Comparison of ENCODE assay signal across 1 cellular context in the genomic region with DNA sequence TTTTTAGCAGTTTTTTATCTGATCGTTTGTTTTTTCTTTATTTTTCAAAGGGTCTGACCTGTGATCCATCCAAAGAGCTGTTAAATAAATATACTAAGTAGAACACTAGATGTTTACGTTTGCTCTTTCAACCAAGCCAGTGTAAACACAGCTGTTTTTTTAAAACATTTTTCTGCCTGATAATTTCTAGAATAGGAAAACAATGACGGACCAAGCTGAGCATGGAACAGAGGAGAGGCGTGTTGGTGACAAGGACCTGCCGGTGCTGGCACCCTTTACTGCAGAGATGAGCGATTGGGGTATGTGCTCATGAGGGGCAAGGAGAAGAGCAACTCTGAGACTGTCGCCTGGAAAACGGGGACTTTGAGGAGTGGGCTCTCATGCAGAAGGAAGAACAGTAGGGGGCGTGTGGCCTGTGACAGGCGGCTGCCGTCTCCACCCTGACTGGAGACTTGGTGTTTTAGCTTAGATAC.
TF ChIP-seq lines count a peak whose summit lies in the region.

No MANE protein-coding gene starts in this region.

TF ChIP-seq in WTC11, 78 proteins besides CTCF, POLR2A, EP300 and RAD21 (continued from another document):
- TF ChIP-seq, protein P1, sequence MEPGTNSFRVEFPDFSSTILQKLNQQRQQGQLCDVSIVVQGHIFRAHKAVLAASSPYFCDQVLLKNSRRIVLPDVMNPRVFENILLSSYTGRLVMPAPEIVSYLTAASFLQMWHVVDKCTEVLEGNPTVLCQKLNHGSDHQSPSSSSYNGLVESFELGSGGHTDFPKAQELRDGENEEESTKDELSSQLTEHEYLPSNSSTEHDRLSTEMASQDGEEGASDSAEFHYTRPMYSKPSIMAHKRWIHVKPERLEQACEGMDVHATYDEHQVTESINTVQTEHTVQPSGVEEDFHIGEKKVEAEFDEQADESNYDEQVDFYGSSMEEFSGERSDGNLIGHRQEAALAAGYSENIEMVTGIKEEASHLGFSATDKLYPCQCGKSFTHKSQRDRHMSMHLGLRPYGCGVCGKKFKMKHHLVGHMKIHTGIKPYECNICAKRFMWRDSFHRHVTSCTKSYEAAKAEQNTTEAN (CRISPR knock-in tag; IDR thresholded peaks at IDR 0.05): no peak
- TF ChIP-seq E2F1 (CRISPR knock-in tag; IDR thresholded peaks at IDR 0.05) (no peak), ZNF219 (CRISPR knock-in tag; IDR thresholded peaks at IDR 0.05; ENCODE audit: borderline replicate concordance) (no peak), NFE2L1 (CRISPR knock-in tag; IDR thresholded peaks at IDR 0.05) (no peak), ZNF425 (CRISPR knock-in tag; conservative IDR thresholded peaks at IDR 0.05) (no peak)
TF ChIP-seq in WTC11: peak in this region for 0.
